8 cellular contexts compared by ENCODE assay signal in the genomic region with DNA sequence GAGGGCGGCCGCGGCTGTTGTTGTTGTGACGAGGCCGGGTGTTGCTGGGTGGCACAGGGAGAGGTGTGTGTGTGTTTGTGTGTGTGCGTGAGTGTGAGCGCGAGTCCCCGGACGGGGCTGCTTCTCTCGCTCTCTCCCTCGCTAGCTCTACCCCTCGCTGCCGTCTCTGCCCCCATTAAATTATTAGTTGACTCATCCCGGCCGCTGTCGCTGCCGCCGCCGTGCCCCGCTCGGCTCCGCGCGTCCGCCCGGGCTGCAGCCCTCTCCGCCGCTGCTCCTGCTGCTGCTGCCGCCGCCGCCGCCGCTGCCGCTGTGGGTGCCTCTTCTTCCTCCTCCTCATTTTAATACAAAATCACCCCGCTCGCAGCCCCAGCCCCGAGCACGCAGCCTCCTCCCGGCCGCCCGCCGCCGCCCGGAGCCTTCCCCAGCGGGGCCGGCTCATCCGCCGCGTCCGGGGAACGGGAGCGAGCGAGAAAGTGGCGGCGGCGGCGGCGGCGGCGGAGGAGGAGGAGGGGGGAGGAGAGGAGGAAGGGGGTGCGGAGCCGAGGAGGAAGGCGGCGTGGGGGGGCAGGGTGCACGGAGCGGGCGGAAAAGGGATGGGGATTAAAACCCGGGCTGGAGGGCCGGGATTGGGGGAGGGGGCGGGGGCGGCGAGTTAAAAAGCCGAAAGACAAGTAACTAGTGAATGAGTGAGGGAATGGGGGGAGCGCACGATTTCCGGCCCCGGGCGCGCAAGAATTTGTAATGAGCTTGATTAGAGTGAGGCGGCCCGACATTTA. TPM values are rescaled to one million over a fixed set of nuclear protein-coding genes. Genes with fewer than 3 reads are reported as not detected.
DNase-seq lines count a peak whose midpoint lies in the region; ATAC-seq, FAIRE-seq and TF ChIP-seq lines count a peak whose summit lies in the region.

SATB1 (minus strand) TSS at position 478 of the 779 bp plus-strand sequence. CDS start 4,372 bp downstream, outside the sequence.

- no peaks in the 10 kb centered on the region for H3K9me3 ChIP-seq in HUES64 (ENCODE audit: insufficient read depth, low read depth, low read length)

- H3K9ac ChIP-seq in HUES64 (ENCODE audit: low read depth, low read length) = peak within 1 kb of the TSS; percentile 68

- WGBS in HUES64 = under 1% methylated on average over 74 of the region's 82 CpGs

- POLR2A ChIA-PET in activated naive CD8-positive, alpha-beta T cell treated with anti-CD3 and anti-CD28 coated beads, Interleukin-2, amount 10 ng/mL, durations not matched to agents 7 days and 5 days (lab: Charles Lee) = interaction anchor here (0.6 to 13.2 kb wide), 8 partner anchors 9 to 288 kb away, joined by 3 to 385 read pairs (median 6); no protein-coding TSS in a partner anchor

- H3K4me1 Mint-ChIP-seq in activated naive CD8-positive, alpha-beta T cell treated with anti-CD3 and anti-CD28 coated beads, Interleukin-2, amount 10 ng/mL, durations not matched to agents 7 days and 5 days = peaks cover 54% of the 10 kb centered on the region
- H3K4me1 Mint-ChIP-seq in osteocyte (ENCODE audit: unreplicated experiment) = peaks cover 12% of the 10 kb centered on the region

- H3K27ac Mint-ChIP-seq in activated naive CD8-positive, alpha-beta T cell treated with anti-CD3 and anti-CD28 coated beads, Interleukin-2, amount 10 ng/mL, durations not matched to agents 7 days and 5 days = peak within 1 kb of the TSS; percentile 91
- H3K27ac Mint-ChIP-seq in osteocyte (ENCODE audit: unreplicated experiment) = peak within 1 kb of the TSS; percentile 77

- H3K27ac ChIP-seq in HUES64 (ENCODE audit: low read depth, low read length) = peak within 1 kb of the TSS; percentile 16; the same call in 1 of the 2 replicates

- no peaks in the 10 kb centered on the region for H3K27me3 Mint-ChIP-seq in activated naive CD8-positive, alpha-beta T cell treated with anti-CD3 and anti-CD28 coated beads, Interleukin-2, amount 10 ng/mL, durations not matched to agents 7 days and 5 days
- peaks cover 47% of the 10 kb centered on the region for H3K27me3 Mint-ChIP-seq in osteocyte (ENCODE audit: unreplicated experiment)

- H3K27me3 ChIP-seq in HUES64 (ENCODE audit: insufficient read depth, low read length) = peaks cover 7% of the 10 kb centered on the region; the same call in 1 of the 2 replicates

- H3K36me3 ChIP-seq in HUES64 (ENCODE audit: insufficient read depth, low read length) = no peaks in the 10 kb centered on the region

- peak within 1 kb of the TSS; percentile 87 for H3K4me3 Mint-ChIP-seq in activated naive CD8-positive, alpha-beta T cell treated with anti-CD3 and anti-CD28 coated beads, Interleukin-2, amount 10 ng/mL, durations not matched to agents 7 days and 5 days
- peak within 1 kb of the TSS; percentile 86 for H3K4me3 Mint-ChIP-seq in osteocyte (ENCODE audit: unreplicated experiment)

- H3K36me3 Mint-ChIP-seq in activated naive CD8-positive, alpha-beta T cell treated with anti-CD3 and anti-CD28 coated beads, Interleukin-2, amount 10 ng/mL, durations not matched to agents 7 days and 5 days = peaks cover 51% of the 10 kb centered on the region
- peaks cover 6% of the 10 kb centered on the region for H3K36me3 Mint-ChIP-seq in osteocyte (ENCODE audit: unreplicated experiment)

- DNase-seq in C1 segment of cervical spinal cord (lab: John Stamatoyannopoulos, UW) (peak; percentile 25 to 84 (median 73)), SKM-1 treated with dmso at 0.1 percent for 144 hours (lab: John Stamatoyannopoulos, UW; ENCODE audit: unreplicated experiment) (peak; percentile 47), Right ventricle myocardium inferior (ENCODE audit: missing footprints) (peak; percentile 92), osteocyte (ENCODE audit: extremely low spot score, unreplicated experiment) (peak; percentile 84), GM19239 (ENCODE audit: insufficient read length, low spot score) (no peak)
- peak; percentile 79 for DNase-seq in activated naive CD8-positive, alpha-beta T cell treated with anti-CD3 and anti-CD28 coated beads, Interleukin-2, amount 10 ng/mL, durations not matched to agents 7 days and 5 days

- intact Hi-C loops in Right ventricle myocardium inferior (cut with DNase I) = loop anchor here (2.0 kb wide), 1 partner anchor 20 kb away; no protein-coding TSS in a partner anchor

- H3K4me3 ChIP-seq in HUES64 (ENCODE audit: low read length) = peak within 1 kb of the TSS; percentile 82

- no peak for TF ChIP-seq CTCF in osteocyte (IDR thresholded peaks at IDR 0.05)

- H3K4me1 ChIP-seq in HUES64 (ENCODE audit: insufficient read depth, low read length) = peaks cover 18% of the 10 kb centered on the region

- H3K9me3 Mint-ChIP-seq in activated naive CD8-positive, alpha-beta T cell treated with anti-CD3 and anti-CD28 coated beads, Interleukin-2, amount 10 ng/mL, durations not matched to agents 7 days and 5 days = no peaks in the 10 kb centered on the region
- H3K9me3 Mint-ChIP-seq in osteocyte (ENCODE audit: unreplicated experiment) = no peaks in the 10 kb centered on the region

- peak; percentile 52 for ATAC-seq in GM21360 (IDR thresholded peaks at IDR 0.05; ENCODE audit: unreplicated experiment)
- peak; percentile 13 for ATAC-seq in activated naive CD8-positive, alpha-beta T cell treated with anti-CD3 and anti-CD28 coated beads, Interleukin-2, amount 10 ng/mL, durations not matched to agents 7 days and 5 days (ENCODE audit: low read depth)
- peak; percentile 90 for ATAC-seq in Right ventricle myocardium inferior

- FAIRE-seq in GM19239 (lab: Jason Lieb, UNC) = no peak

RNA-seq across cellular contexts. Expression of gene SATB1, which starts in this region (rescaled TPM):
- polyA plus RNA-seq in HUES64 (2013, experiment 1 of 2) = 13.3 TPM
- polyA plus RNA-seq in HUES64 (2013, experiment 2 of 2) = 19.4 TPM
- total RNA-seq in activated naive CD8-positive, alpha-beta T cell treated with anti-CD3 and anti-CD28 coated beads, Interleukin-2, amount 10 ng/mL, durations not matched to agents 7 days and 5 days = 100 to 1,000 TPM; 281 to 288 TPM
- total RNA-seq in Right ventricle myocardium inferior (41.6 TPM), osteocyte (10.6 and 12.4 TPM in 2 replicates)

Comparison
In these comparisons a context has a peak if more than half of its experiments do, and no peak if none do; other contexts are left out.
1. ATAC-seq: peak in every context shown above with its lines; median percentile 90 in Right ventricle myocardium inferior; 52 in GM21360; 13 in activated naive CD8-positive, alpha-beta T cell treated with anti-CD3 and anti-CD28 coated beads, Interleukin-2, amount 10 ng/mL, durations not matched to agents 7 days and 5 days.